In genomic region chr9:130501645-130502044, GRCh38 we compare ENCODE assay signal across 15 cellular contexts.
"Had no signal": no experiment of that assay in that cellular context is flagged by ENCODE, and none has a peak within 500 bp of the region (broad histone marks: within the 10 kb centered on the region; RNA-seq: fewer than 3 reads in every experiment).

No MANE protein-coding gene starts in this region.

- H3K27ac Mint-ChIP-seq: activated naive CD4-positive, alpha-beta T cell treated with anti-CD3 and anti-CD28 coated beads, Interleukin-2, amount 10 ng/mL, durations not matched to agents 7 days and 5 days; endodermal cell; stimulated activated naive CD8-positive, alpha-beta T cell treated with anti-CD3 and anti-CD28 coated beads, Interleukin-15, Interleukin-2, amounts not matched to agents 100 ng/mL and 50 ng/mL, for 24 hours had no signal

- H3K9me3 ChIP-seq: lower lobe of right lung, ovary, right lobe of liver, suprapubic skin, upper lobe of left lung had no signal

- ATAC-seq: lower lobe of right lung had no signal

- H3K27ac ChIP-seq: dorsolateral prefrontal cortex, lower lobe of right lung, ovary, suprapubic skin, upper lobe of left lung had no signal

- FAIRE-seq: astrocyte, frontal cortex had no signal

- H3K9me3 Mint-ChIP-seq: activated naive CD4-positive, alpha-beta T cell treated with anti-CD3 and anti-CD28 coated beads, Interleukin-2, amount 10 ng/mL, durations not matched to agents 7 days and 5 days; endodermal cell; stimulated activated naive CD8-positive, alpha-beta T cell treated with anti-CD3 and anti-CD28 coated beads, Interleukin-15, Interleukin-2, amounts not matched to agents 100 ng/mL and 50 ng/mL, for 24 hours had no signal

- H3K4me3 ChIP-seq: dorsolateral prefrontal cortex, lower lobe of right lung, ovary, right lobe of liver, suprapubic skin, upper lobe of left lung had no signal

- H3K36me3 Mint-ChIP-seq: activated naive CD4-positive, alpha-beta T cell treated with anti-CD3 and anti-CD28 coated beads, Interleukin-2, amount 10 ng/mL, durations not matched to agents 7 days and 5 days had no signal

- H3K36me3 ChIP-seq: ovary had no signal

- H3K4me1 ChIP-seq: lower lobe of right lung, suprapubic skin, upper lobe of left lung had no signal

- H3K27me3 ChIP-seq: dorsolateral prefrontal cortex, ovary, right lobe of liver, suprapubic skin, upper lobe of left lung had no signal

- H3K4me1 Mint-ChIP-seq: activated naive CD4-positive, alpha-beta T cell treated with anti-CD3 and anti-CD28 coated beads, Interleukin-2, amount 10 ng/mL, durations not matched to agents 7 days and 5 days had no signal

- H3K4me3 Mint-ChIP-seq: activated naive CD4-positive, alpha-beta T cell treated with anti-CD3 and anti-CD28 coated beads, Interleukin-2, amount 10 ng/mL, durations not matched to agents 7 days and 5 days; endodermal cell; stimulated activated naive CD8-positive, alpha-beta T cell treated with anti-CD3 and anti-CD28 coated beads, Interleukin-15, Interleukin-2, amounts not matched to agents 100 ng/mL and 50 ng/mL, for 24 hours had no signal

- H3K27me3 Mint-ChIP-seq: stimulated activated naive CD8-positive, alpha-beta T cell treated with anti-CD3 and anti-CD28 coated beads, Interleukin-15, Interleukin-2, amounts not matched to agents 100 ng/mL and 50 ng/mL, for 24 hours had no signal

- DNase-seq: activated CD4-positive, alpha-beta T cell treated with anti-CD3 and anti-CD28 coated beads for 1 hour; activated CD4-positive, alpha-beta T cell treated with anti-CD3 and anti-CD28 coated beads, Interleukin-2, amount 50 U/mL, for 4 hours; activated naive CD4-positive, alpha-beta T cell treated with anti-CD3 and anti-CD28 coated beads, Interleukin-2, amount 10 ng/mL, durations not matched to agents 7 days and 5 days; dorsolateral prefrontal cortex; endodermal cell; head of caudate nucleus; lower lobe of right lung; midbrain; ovary; upper lobe of left lung had no signal
